Comparison of ENCODE assay signal across 8 cellular contexts in the genomic region with DNA sequence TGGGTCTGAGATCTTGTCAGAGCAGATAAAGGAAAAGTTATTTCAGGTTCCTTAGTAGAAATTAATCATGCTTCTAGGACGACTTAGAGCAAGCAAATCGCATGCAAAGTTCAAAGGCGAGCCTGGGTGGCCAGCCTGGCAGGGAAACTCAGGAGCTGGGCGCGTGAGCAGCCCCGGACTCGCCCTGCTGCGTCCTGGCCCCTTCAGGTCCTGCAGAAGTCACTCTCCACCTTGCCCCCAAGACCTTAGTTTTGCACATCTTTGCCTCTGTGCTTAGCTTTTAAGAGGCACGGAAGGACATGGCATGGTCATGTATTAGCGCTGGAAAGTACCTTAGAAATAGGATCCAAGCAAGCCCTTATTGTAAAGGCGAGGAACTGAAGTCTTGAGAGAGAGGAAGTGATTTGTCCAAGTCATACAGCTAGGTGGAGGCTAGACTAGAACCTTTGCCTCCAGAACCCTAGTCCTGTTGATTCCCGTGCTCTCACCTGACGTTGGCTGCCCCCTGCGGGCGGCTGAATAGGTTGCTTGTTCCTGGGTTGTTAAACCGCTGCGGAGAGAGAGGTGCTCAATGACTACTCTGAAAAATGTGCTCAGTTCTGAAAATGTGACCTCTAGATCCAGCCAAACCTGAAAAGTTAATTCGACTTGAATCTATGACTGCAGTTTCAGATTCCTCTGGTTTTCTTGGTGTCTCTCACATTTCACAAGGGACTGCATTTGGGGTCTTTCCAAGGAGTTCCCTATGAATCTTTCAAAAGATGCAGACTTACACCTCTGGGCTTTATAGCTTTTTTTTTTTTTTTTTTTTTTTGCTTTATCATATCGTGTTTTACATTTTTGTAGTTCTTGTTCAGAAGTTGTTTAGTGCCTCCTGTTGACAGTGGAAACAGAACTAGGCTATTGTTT. TPM values are rescaled to one million over a fixed set of nuclear protein-coding genes. Genes with fewer than 3 reads are reported as not detected.
DNase-seq lines count a peak whose midpoint lies in the region; ATAC-seq and TF ChIP-seq lines count a peak whose summit lies in the region.

No MANE protein-coding gene starts in this region.

- POLR2A ChIA-PET in activated B cell treated with CpG ODN at 0.5 μM for 24 hours (lab: Charles Lee): interaction anchor here (0.5 to 1.5 kb wide), 6 partner anchors 9 to 668 kb away, joined by 3 to 10 read pairs (median 5); a partner anchor contains a TSS

- peak overlapping the region; percentile 57 for H3K27ac Mint-ChIP-seq in activated B cell treated with CpG ODN at 0.5 μM for 24 hours

- peak; percentile 30 for ATAC-seq in HG02852 (IDR thresholded peaks at IDR 0.05; ENCODE audit: unreplicated experiment)
- peak; percentile 38 for ATAC-seq in activated B cell treated with CpG ODN at 0.5 μM for 24 hours (ENCODE audit: low read depth)

- peaks cover 3% of the 10 kb centered on the region for H3K36me3 Mint-ChIP-seq in activated B cell treated with CpG ODN at 0.5 μM for 24 hours (ENCODE audit: low read depth)

- H3K9me3 Mint-ChIP-seq in activated B cell treated with CpG ODN at 0.5 μM for 24 hours: no peaks in the 10 kb centered on the region

- peaks cover 30% of the 10 kb centered on the region for H3K4me1 Mint-ChIP-seq in activated B cell treated with CpG ODN at 0.5 μM for 24 hours

- H3K27me3 Mint-ChIP-seq in activated B cell treated with CpG ODN at 0.5 μM for 24 hours: no peaks in the 10 kb centered on the region

- no peak for TF ChIP-seq CTCF in activated B cell treated with CpG ODN at 0.5 μM for 24 hours (IDR thresholded peaks at IDR 0.05)

- H3K4me3 Mint-ChIP-seq in activated B cell treated with CpG ODN at 0.5 μM for 24 hours: peak overlapping the region; percentile 87

- CTCF ChIA-PET in activated B cell treated with CpG ODN at 0.5 μM for 24 hours (lab: Charles Lee): interaction anchor here (0.7 to 2.5 kb wide), 14 partner anchors 9 to 244 kb away, joined by 3 to 29 read pairs (median 3); a partner anchor contains a TSS

- peak; percentile 17 for DNase-seq in NCI-H1694 treated with DMSO at 0.1 percent for 48 hours (lab: John Stamatoyannopoulos, UW)
- DNase-seq in NCI-H1694 (lab: John Stamatoyannopoulos, UW): no peak
- peak; percentile 75 to 81 for DNase-seq in NCI-H2081 (lab: John Stamatoyannopoulos, UW)
- peak; percentile 48 for DNase-seq in activated B cell treated with CpG ODN at 0.5 μM for 24 hours
- DNase-seq in cerebellar cortex (ENCODE audit: low spot score): peak; percentile 55
- peak; percentile 10 for DNase-seq in medulla oblongata (ENCODE audit: extremely low spot score)
- DNase-seq in stimulated activated CD8-positive, alpha-beta memory T cell treated with anti-CD3 and anti-CD28 coated beads, Interleukin-4, amount 100 ng/mL, for 48 hours: peak; percentile 84

- intact Hi-C loops in activated B cell treated with CpG ODN at 0.5 μM for 24 hours (cut with micrococcal nuclease): loop anchor here (1.0 to 5.0 kb wide), 10 partner anchors 38 to 1026 kb away; a partner anchor contains a TSS

RNA-seq across cellular contexts. Expression of a gene that starts 2.7 kb away (rescaled TPM):
- 2.8 and 3.2 TPM in 2 replicates for total RNA-seq in activated B cell treated with CpG ODN at 0.5 μM for 24 hours
